30 cellular contexts compared by ENCODE assay signal in genomic region chr9:93656426-93657222, GRCh38.
DNase-seq lines count a peak whose midpoint lies in the region; ATAC-seq, FAIRE-seq and TF ChIP-seq lines count a peak whose summit lies in the region.
"Had no signal": no experiment of that assay in that cellular context is flagged by ENCODE, and none has a peak within 500 bp of the region (broad histone marks: within the 10 kb centered on the region; RNA-seq: fewer than 3 reads in every experiment).

No MANE protein-coding gene starts in this region.

- DNase-seq in activated effector memory CD4-positive, alpha-beta T cell treated with anti-CD3 and anti-CD28 coated beads, Interleukin-2, amount 50 U/mL, for 16 hours = peak; percentile 58
- DNase-seq in activated effector memory CD4-positive, alpha-beta T cell treated with Interleukin-2 at 50 U/mL for 16 hours = no peak
- DNase-seq in WERI-Rb-1 (peak; percentile 4), left ventricle myocardium superior (peak; percentile 14), sigmoid colon (peak; percentile 54), small intestine (no peak), COR-L47 (lab: John Stamatoyannopoulos, UW) (no peak)
- DNase-seq: 8988T; activated CD4-positive, alpha-beta T cell treated with anti-CD3 and anti-CD28 coated beads, Interleukin-2, amount 50 U/mL, for 1 hour; activated CD4-positive, CD25-positive, alpha-beta regulatory T cell; activated T-cell treated with anti-CD3 and anti-CD28 coated beads, Interleukin-2, amount 50 U/mL, for 4 hours; amygdala; Calu3; effector CD8-positive, alpha-beta T cell; hypothalamus; immature natural killer cell; KBM-7; naive thymus-derived CD4-positive, alpha-beta T cell; NCI-H1105; NCI-H187; occipital lobe; RPMI8226; stimulated activated naive CD4-positive, alpha-beta T cell had no signal

- FAIRE-seq in small intestine (lab: Jason Lieb, UNC) = no peak
- FAIRE-seq: bronchial epithelial cell, colon, G401.6 had no signal

- no peak for TF ChIP-seq POLR2A in sigmoid colon (IDR thresholded peaks at IDR 0.05)

- TF ChIP-seq CTCF in WERI-Rb-1 (IDR thresholded peaks at IDR 0.05; ENCODE audit: low read depth, low read length) = no peak
- no peak for TF ChIP-seq CTCF in sigmoid colon (IDR thresholded peaks at IDR 0.05)

- H3K36me3 ChIP-seq in WERI-Rb-1 (peaks cover 18% of the 10 kb centered on the region; the same call in 1 of the 2 replicates), sigmoid colon (peaks cover 8 to 91% (median 54%) of the 10 kb centered on the region in 4 donors), small intestine (ENCODE audit: control insufficient read depth in 2 of 2, insufficient read depth in 2 of 2, low read length in 2 of 2) (peaks cover 0 to 3% of the 10 kb centered on the region in 2 donors)

- intact Hi-C loops in left ventricle myocardium superior (cut with micrococcal nuclease) = no loop called here
- intact Hi-C loops in sigmoid colon (cut with DNase I) = no loop called here

- H3K27ac ChIP-seq in WERI-Rb-1 (no peak overlapping the region), sigmoid colon (no peak overlapping the region), small intestine (ENCODE audit: low read depth in 1 of 2, low read length in 1 of 2) (no peak overlapping the region)
- H3K27ac ChIP-seq: gastroesophageal sphincter, skin epidermis had no signal

- no peak overlapping the region for H3K4me3 ChIP-seq in WERI-Rb-1 (ENCODE audit: low read depth, low read length)
- no peak overlapping the region for H3K4me3 ChIP-seq in sigmoid colon
- H3K4me3 ChIP-seq in small intestine (ENCODE audit: low read depth in 1 of 2, low read length in 2 of 2) = no peak overlapping the region
- H3K4me3 ChIP-seq: gastroesophageal sphincter, GM23338, skin epidermis had no signal

- H3K27me3 ChIP-seq in WERI-Rb-1 (ENCODE audit: insufficient read depth, low read depth, severe bottlenecking) (no peaks in the 10 kb centered on the region), sigmoid colon (no peaks in the 10 kb centered on the region), small intestine (ENCODE audit: control insufficient read depth in 2 of 2, insufficient read depth in 2 of 2, low read length in 2 of 2) (no peaks in the 10 kb centered on the region)
- H3K27me3 ChIP-seq: gastroesophageal sphincter had no signal

- TF ChIP-seq EP300 in sigmoid colon (IDR thresholded peaks at IDR 0.05) = no peak

- H3K4me1 ChIP-seq in sigmoid colon (no peaks in the 10 kb centered on the region), small intestine (ENCODE audit: control insufficient read depth in 2 of 2, insufficient read depth in 1 of 2, low read depth in 1 of 2, low read length in 1 of 2) (no peaks in the 10 kb centered on the region)
- H3K4me1 ChIP-seq: gastroesophageal sphincter had no signal

- WGBS in sigmoid colon, 2 donors = 95% methylated on average over 15 of the region's 15 CpGs
- WGBS in small intestine, 3 donors = 94 to 96% (median 95%) methylated on average over 15 of the region's 15 CpGs

- ATAC-seq in left ventricle myocardium superior (no peak), GM21423 (IDR thresholded peaks at IDR 0.05; ENCODE audit: unreplicated experiment) (no peak)
- ATAC-seq: activated T-cell treated with anti-CD3 and anti-CD28 coated beads, Interleukin-2, amount 50 U/mL, for 4 hours; gastroesophageal sphincter; GM23338 had no signal

- no peaks in the 10 kb centered on the region for H3K9me3 ChIP-seq in WERI-Rb-1 (ENCODE audit: severe bottlenecking)
- no peaks in the 10 kb centered on the region for H3K9me3 ChIP-seq in sigmoid colon
- H3K9me3 ChIP-seq in small intestine (ENCODE audit: control insufficient read depth, low read depth) = no peaks in the 10 kb centered on the region
- H3K9me3 ChIP-seq: gastroesophageal sphincter had no signal

Comparison
In these comparisons a context has a peak if more than half of its experiments do, and no peak if none do; other contexts are left out.
1. DNase-seq: peak in activated effector memory CD4-positive, alpha-beta T cell treated with anti-CD3 and anti-CD28 coated beads, Interleukin-2, amount 50 U/mL, for 16 hours (single experiment), WERI-Rb-1 (single experiment), left ventricle myocardium superior (single experiment) and sigmoid colon (single experiment); none in activated effector memory CD4-positive, alpha-beta T cell treated with Interleukin-2 at 50 U/mL for 16 hours (single experiment), small intestine (single experiment) and COR-L47 (single experiment).